21 cellular contexts compared by ENCODE assay signal in the genomic region with DNA sequence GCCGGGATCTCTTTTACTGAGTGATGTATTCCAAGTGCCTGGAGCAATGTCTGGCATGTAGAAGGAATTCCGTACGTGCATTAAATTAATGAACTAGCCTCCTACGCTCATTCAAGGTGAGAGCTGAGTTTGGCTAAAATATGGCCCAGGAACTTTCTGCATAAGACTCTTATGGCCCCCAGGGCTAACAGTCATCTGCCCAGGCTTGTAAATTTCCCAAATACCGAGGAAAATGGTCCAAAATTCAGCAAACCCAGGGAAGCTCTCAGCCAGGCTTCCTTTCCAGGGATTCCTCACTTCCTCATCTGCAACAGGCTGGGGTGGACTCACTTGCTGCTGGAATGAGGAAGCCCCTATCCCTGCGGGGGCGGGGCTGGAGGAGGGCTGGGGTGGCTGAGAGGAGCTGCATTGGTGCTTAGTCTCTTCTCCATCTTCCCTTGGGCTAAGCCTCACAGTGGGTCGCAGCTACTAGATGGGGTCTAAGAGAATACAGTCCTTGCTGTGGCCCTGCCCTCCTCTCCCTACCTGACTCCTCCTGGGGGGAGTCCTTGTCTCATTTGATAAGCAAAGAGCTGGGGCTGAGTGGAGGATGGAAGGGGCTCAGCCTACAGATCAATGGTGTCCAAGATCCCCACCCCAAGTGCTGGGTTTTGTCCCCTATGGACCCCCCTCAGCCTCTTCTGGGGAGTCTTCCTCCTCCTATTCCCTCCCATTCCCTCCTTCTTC. TPM values are rescaled to one million over a fixed set of nuclear protein-coding genes. Genes with fewer than 3 reads are reported as not detected.
DNase-seq lines count a peak whose midpoint lies in the region; ATAC-seq and TF ChIP-seq lines count a peak whose summit lies in the region.
"Had no signal": no experiment of that assay in that cellular context is flagged by ENCODE, and none has a peak within 500 bp of the region (broad histone marks: within the 10 kb centered on the region; RNA-seq: fewer than 3 reads in every experiment).

No MANE protein-coding gene starts in this region.

- H3K27ac ChIP-seq in RWPE2 (ENCODE audit: poor library complexity, severe bottlenecking) (no peak overlapping the region), gastrocnemius medialis (peak overlapping the region in 2 of 4 donors; percentile 18 to 37)
- H3K27ac ChIP-seq: PC-9 had no signal

- peaks cover 23% of the 10 kb centered on the region for H3K36me3 Mint-ChIP-seq in T-helper 1 cell treated with Interleukin-12 subunit alpha and Interleukin-12 subunit beta and Interleukin-4 antibody, amounts not matched to agents 30 μg/mL and 1 μg/mL, for 36 hours (ENCODE audit: low read depth)
- H3K36me3 Mint-ChIP-seq: IgD-negative memory B cell had no signal

- TF ChIP-seq POLR2A in gastrocnemius medialis (IDR thresholded peaks at IDR 0.05), result no peak

- H3K4me3 ChIP-seq in RWPE2 (ENCODE audit: severe bottlenecking) (no peak overlapping the region), gastrocnemius medialis (no peak overlapping the region)
- H3K4me3 ChIP-seq: PC-9 had no signal

- H3K4me1 ChIP-seq in RWPE2 (ENCODE audit: insufficient read depth, poor library complexity, severe bottlenecking) (no peaks in the 10 kb centered on the region), gastrocnemius medialis (no peaks in the 10 kb centered on the region)

- no peaks in the 10 kb centered on the region for H3K27me3 Mint-ChIP-seq in T-helper 1 cell treated with Interleukin-12 subunit alpha and Interleukin-12 subunit beta and Interleukin-4 antibody, amounts not matched to agents 30 μg/mL and 1 μg/mL, for 36 hours (ENCODE audit: low read depth)

- TF ChIP-seq CTCF in RWPE2 (IDR thresholded peaks at IDR 0.05; ENCODE audit: poor library complexity, severe bottlenecking) (no peak), gastrocnemius medialis (IDR thresholded peaks at IDR 0.05 in 4 of 5, conservative IDR thresholded peaks at IDR 0.05 in 1 of 5) (no peak)

- H3K9me3 Mint-ChIP-seq in T-helper 1 cell treated with Interleukin-12 subunit alpha and Interleukin-12 subunit beta and Interleukin-4 antibody, amounts not matched to agents 30 μg/mL and 1 μg/mL, for 36 hours, result peaks cover 37% of the 10 kb centered on the region
- H3K9me3 Mint-ChIP-seq: natural killer cell treated with Interleukin-12 subunit alpha and Interleukin-12 subunit beta and Interleukin-15 and Interleukin-18, amount 100 ng/mL, for 72 hours had no signal

- in situ Hi-C loops in gastrocnemius medialis (cut with MboI; ENCODE audit: low sequenced_read_pairs in 4 of 4), result loop anchor here in 1 of 4 donors (25.0 kb wide), 1 partner anchor 225 kb away; no protein-coding TSS in a partner anchor

- no peaks in the 10 kb centered on the region for H3K36me3 ChIP-seq in RWPE2 (ENCODE audit: low read depth)
- H3K36me3 ChIP-seq in gastrocnemius medialis, result no peaks in the 10 kb centered on the region

- H3K4me1 Mint-ChIP-seq in T-helper 1 cell treated with Interleukin-12 subunit alpha and Interleukin-12 subunit beta and Interleukin-4 antibody, amounts not matched to agents 30 μg/mL and 1 μg/mL, for 36 hours (ENCODE audit: low read depth), result peaks cover 20% of the 10 kb centered on the region

- H3K4me3 Mint-ChIP-seq in T-helper 1 cell treated with Interleukin-12 subunit alpha and Interleukin-12 subunit beta and Interleukin-4 antibody, amounts not matched to agents 30 μg/mL and 1 μg/mL, for 36 hours, result no peak overlapping the region
- H3K4me3 Mint-ChIP-seq: natural killer cell treated with Interleukin-12 subunit alpha and Interleukin-12 subunit beta and Interleukin-15 and Interleukin-18, amount 100 ng/mL, for 72 hours; stimulated activated effector memory CD8-positive, alpha-beta T cell treated with anti-CD3 and anti-CD28 coated beads, Interleukin-12 subunit alpha, Interleukin-12 subunit beta, amount 100 ng/mL, for 72 hours had no signal

- peak overlapping the region; percentile 11 for H3K27ac Mint-ChIP-seq in T-helper 1 cell treated with Interleukin-12 subunit alpha and Interleukin-12 subunit beta and Interleukin-4 antibody, amounts not matched to agents 30 μg/mL and 1 μg/mL, for 36 hours
- H3K27ac Mint-ChIP-seq: natural killer cell treated with Interleukin-12 subunit alpha and Interleukin-12 subunit beta and Interleukin-15 and Interleukin-18, amount 100 ng/mL, for 72 hours; stimulated activated effector memory CD8-positive, alpha-beta T cell treated with anti-CD3 and anti-CD28 coated beads, Interleukin-12 subunit alpha, Interleukin-12 subunit beta, amount 100 ng/mL, for 72 hours had no signal

- H3K27me3 ChIP-seq in RWPE2 (ENCODE audit: insufficient read depth, poor library complexity, severe bottlenecking) (no peaks in the 10 kb centered on the region), gastrocnemius medialis (no peaks in the 10 kb centered on the region)

- no peak for DNase-seq in T-helper 1 cell
- DNase-seq in RWPE2 (ENCODE audit: low spot score), result peak; percentile 31
- DNase-seq in iPS-NIHi11 (ENCODE audit: low spot score), result peak; percentile 26
- peak; percentile 35 to 47 for DNase-seq in gastrocnemius medialis
- no peak for DNase-seq in NCI-H748 (lab: John Stamatoyannopoulos, UW; ENCODE audit: unreplicated experiment)
- no peak for DNase-seq in epidermal melanocyte (ENCODE audit: insufficient read length, low spot score)
- DNase-seq: activated CD4-positive, CD25-positive, alpha-beta regulatory T cell; aorta; COR-L47; cortex of kidney; hippocampal formation; NCI-H1436; NCI-H446 treated with DMSO at 0.1 percent for 48 hours; PC-9; stimulated activated CD4-positive, alpha-beta T cell treated with anti-CD3 and anti-CD28 coated beads, Interleukin-4, amount 100 ng/mL, for 4 hours had no signal

- H3K9me3 ChIP-seq in RWPE2 (ENCODE audit: severe bottlenecking) (peaks cover 8% of the 10 kb centered on the region), gastrocnemius medialis (no peaks in the 10 kb centered on the region)

- ATAC-seq in RWPE2 (ENCODE audit: low read depth) (no peak), gastrocnemius medialis (peak; percentile 33 to 35), GM21528 (IDR thresholded peaks at IDR 0.05; ENCODE audit: low FRiP score, unreplicated experiment) (no peak)
- ATAC-seq: natural killer cell treated with Interleukin-12 subunit alpha and Interleukin-12 subunit beta and Interleukin-15 and Interleukin-18, amount 100 ng/mL, for 72 hours; stimulated activated effector memory CD8-positive, alpha-beta T cell treated with anti-CD3 and anti-CD28 coated beads, Interleukin-12 subunit alpha, Interleukin-12 subunit beta, amount 100 ng/mL, for 72 hours had no signal

- intact Hi-C loops in gastrocnemius medialis (cut with DNase I; ENCODE audit: low total_unique reads), result no loop called here

RNA-seq across cellular contexts. Expression of a gene that starts 28.5 kb away (rescaled TPM):
- 100 to 1,000 TPM; 602 to 801 (median 626) TPM for total RNA-seq in gastrocnemius medialis
- total RNA-seq: H1; natural killer cell treated with Interleukin-12 subunit alpha and Interleukin-12 subunit beta and Interleukin-15 and Interleukin-18, amount 100 ng/mL, for 72 hours had no signal

Comparison
In these comparisons a context has a peak if more than half of its experiments do, and no peak if none do; other contexts are left out.
1. DNase-seq: peak in RWPE2 (single experiment), iPS-NIHi11 (single experiment) and gastrocnemius medialis (2 of 2); none in T-helper 1 cell (0 of 5), NCI-H748 (single experiment) and epidermal melanocyte (single experiment).
2. ATAC-seq: peak in gastrocnemius medialis (2 of 2); none in RWPE2 (single experiment) and GM21528 (single experiment).